1 cellular context compared by ENCODE assay signal in genomic region chr4:81469774-81470455, GRCh38.
TF ChIP-seq lines count a peak whose summit lies in the region.

No MANE protein-coding gene starts in this region.

TF ChIP-seq in IMR-90, 13 proteins besides CTCF, POLR2A, EP300 and RAD21 (continued from another document):
- TF ChIP-seq, protein P1, sequence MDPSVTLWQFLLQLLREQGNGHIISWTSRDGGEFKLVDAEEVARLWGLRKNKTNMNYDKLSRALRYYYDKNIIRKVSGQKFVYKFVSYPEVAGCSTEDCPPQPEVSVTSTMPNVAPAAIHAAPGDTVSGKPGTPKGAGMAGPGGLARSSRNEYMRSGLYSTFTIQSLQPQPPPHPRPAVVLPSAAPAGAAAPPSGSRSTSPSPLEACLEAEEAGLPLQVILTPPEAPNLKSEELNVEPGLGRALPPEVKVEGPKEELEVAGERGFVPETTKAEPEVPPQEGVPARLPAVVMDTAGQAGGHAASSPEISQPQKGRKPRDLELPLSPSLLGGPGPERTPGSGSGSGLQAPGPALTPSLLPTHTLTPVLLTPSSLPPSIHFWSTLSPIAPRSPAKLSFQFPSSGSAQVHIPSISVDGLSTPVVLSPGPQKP (IDR thresholded peaks at IDR 0.05; ENCODE audit: borderline replicate concordance, low read depth, low read length): no peak
- TF ChIP-seq NFE2L2 (IDR thresholded peaks at IDR 0.05; ENCODE audit: low read depth, low read length) (no peak), RCOR1 (IDR thresholded peaks at IDR 0.05; ENCODE audit: insufficient replicate concordance, low read length) (no peak), RFX5 (IDR thresholded peaks at IDR 0.05; ENCODE audit: low read depth, low read length) (no peak), SMC3 (IDR thresholded peaks at IDR 0.05; ENCODE audit: low read depth, low read length) (no peak), MXI1 (IDR thresholded peaks at IDR 0.05; ENCODE audit: borderline replicate concordance, low read depth, low read length) (no peak), BHLHE40 (IDR thresholded peaks at IDR 0.05; ENCODE audit: low read depth, low read length) (no peak), FOS (IDR thresholded peaks at IDR 0.05; ENCODE audit: low read depth, low read length) (no peak)
